Comparison of ENCODE assay signal across 9 cellular contexts in genomic region chr11:120256779-120257178, GRCh38. TPM values are rescaled to one million over a fixed set of nuclear protein-coding genes. Genes with fewer than 3 reads are reported as not detected.
"Had no signal": no experiment of that assay in that cellular context is flagged by ENCODE, and none has a peak within 500 bp of the region (broad histone marks: within the 10 kb centered on the region; RNA-seq: fewer than 3 reads in every experiment).

No MANE protein-coding gene starts in this region.

- H3K27ac ChIP-seq: KMS-11 had no signal

- H3K27ac Mint-ChIP-seq: GM23338 had no signal

- H2AFZ ChIP-seq: GM23338 had no signal

- H3K4me2 ChIP-seq: KMS-11 had no signal

- H3K4me3 ChIP-seq: HAP-1 had no signal

- FAIRE-seq: HTR-8/SVneo had no signal

- H3K36me3 ChIP-seq: HAP-1 had no signal

- H3K9me3 ChIP-seq: HAP-1 had no signal

- H3K9me3 Mint-ChIP-seq: GM23338 had no signal

- DNase-seq: H7, IMR-90, Karpas-422, KBM-7 had no signal

- ATAC-seq: GM23338, HCT116 had no signal

- H3K9ac ChIP-seq: KMS-11 had no signal

- H3K4me3 Mint-ChIP-seq: GM23338 had no signal

RNA-seq across cellular contexts. Expression of gene POU2F3, which starts 16.8 kb away (rescaled TPM):
- total RNA-seq: H7 had no signal
